In the genomic region with DNA sequence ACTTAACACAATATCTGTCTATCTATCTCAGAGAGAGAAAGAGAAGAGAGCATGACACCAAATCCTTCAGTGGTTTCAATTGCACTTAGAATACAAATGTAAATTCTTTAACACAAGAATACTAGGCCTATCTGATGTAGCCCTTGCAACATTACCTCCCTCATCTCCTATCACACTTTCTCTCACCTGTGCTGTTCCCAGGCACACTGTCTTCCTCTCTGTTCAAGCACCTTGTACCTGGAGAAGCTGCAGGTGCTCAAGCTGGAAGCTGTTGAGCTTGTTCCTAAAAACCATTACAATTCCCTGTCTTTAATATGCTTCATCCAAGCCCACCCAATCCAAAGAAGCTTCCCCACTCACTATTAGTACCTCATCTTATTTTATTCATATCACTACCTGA, we compare ENCODE assay signal across 35 cellular contexts.
"Had no signal": no experiment of that assay in that cellular context is flagged by ENCODE, and none has a peak within 500 bp of the region (broad histone marks: within the 10 kb centered on the region; RNA-seq: fewer than 3 reads in every experiment).

No MANE protein-coding gene starts in this region.

- H3K27ac ChIP-seq: KMS-11 had no signal

- H3K27me3 ChIP-seq: MG63 had no signal

- H3K4me3 ChIP-seq: MG63 had no signal

- H3K9ac ChIP-seq: KMS-11 had no signal

- H3K4me2 ChIP-seq: KMS-11 had no signal

- DNase-seq: Karpas-422, MG63, MM.1S, MV-4-11, NCI-H1048, NCI-H1092, NCI-H1092 treated with DMSO at 0.1 percent for 48 hours, NCI-H1105, NCI-H1105 treated with DMSO at 0.1 percent for 48 hours, NCI-H1417, NCI-H1417 treated with DMSO at 0.1 percent for 48 hours, NCI-H1436, NCI-H1436 treated with DMSO at 0.1 percent for 48 hours, NCI-H146, NCI-H1694, NCI-H1694 treated with DMSO at 0.1 percent for 48 hours, NCI-H187, NCI-H187 treated with DMSO at 0.1 percent for 48 hours, NCI-H1930, NCI-H2029, NCI-H2029 treated with DMSO at 0.1 percent for 48 hours, NCI-H2081, NCI-H2081 treated with DMSO at 0.1 percent for 48 hours, NCI-H2107, NCI-H2171, NCI-H2171 treated with DMSO at 0.1 percent for 48 hours, NCI-H2227 treated with DMSO at 0.1 percent for 48 hours, NCI-H226, NCI-H345, NCI-H446, NCI-H446 treated with DMSO at 0.1 percent for 48 hours, NCI-H510A, NCI-H510A treated with DMSO at 0.1 percent for 48 hours, NCI-H524 had no signal
